Comparison of ENCODE assay signal across 2 cellular contexts in the genomic region with DNA sequence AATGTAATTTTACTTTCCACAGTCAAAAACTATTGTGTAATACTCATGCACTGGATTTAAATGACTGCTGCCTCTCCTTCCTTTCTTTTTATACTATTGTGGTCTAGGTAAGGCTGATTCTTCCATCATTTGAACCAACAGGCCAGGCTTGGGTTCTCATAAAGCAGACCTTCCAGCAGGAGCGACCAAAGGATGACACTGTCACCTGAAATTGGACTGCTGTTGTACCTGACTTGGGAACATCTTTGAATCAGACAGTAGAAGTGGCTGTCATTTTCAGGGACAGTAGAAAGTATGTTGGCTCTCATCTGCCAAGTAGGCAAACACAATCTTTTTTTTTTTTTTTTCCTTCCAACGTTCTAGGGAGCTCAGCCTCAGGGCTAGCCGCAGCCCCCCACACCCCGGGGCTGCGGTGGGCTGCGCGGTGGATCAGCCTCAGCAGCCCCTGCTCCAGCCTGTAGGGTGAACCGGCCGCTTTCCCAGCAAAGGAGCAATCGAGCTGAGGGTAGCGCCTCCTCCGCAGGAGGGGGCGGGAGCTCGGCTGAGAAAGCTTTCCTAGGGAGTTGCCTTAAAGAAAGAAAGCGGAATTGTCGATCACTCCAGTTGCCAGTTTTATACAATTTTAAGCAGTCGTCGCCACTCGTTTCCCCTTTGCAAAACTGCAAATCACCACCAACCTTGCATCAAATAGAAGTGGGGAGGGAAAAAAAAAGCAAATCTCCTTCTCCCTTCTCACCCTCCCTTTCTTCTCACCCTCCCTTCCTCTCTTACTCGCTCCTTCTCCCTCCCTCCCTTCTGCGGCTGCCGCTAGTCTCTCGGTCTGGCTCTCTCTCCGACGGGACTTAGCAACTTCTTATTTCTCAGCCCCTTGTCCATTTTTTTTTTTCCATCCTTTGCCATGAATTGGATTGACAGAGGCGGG.
TF ChIP-seq lines count a peak whose summit lies in the region.

Gene PDE3A, plus strand, starts transcription at position 807 of the 922 bp plus-strand sequence. CDS start 748 bp downstream, outside the sequence.

TF ChIP-seq in A549, 52 proteins besides CTCF, POLR2A, EP300 and RAD21:
- no peak for TF ChIP-seq CBX8 (IDR thresholded peaks at IDR 0.05)
- TF ChIP-seq CEBPB (IDR thresholded peaks at IDR 0.05), result peak; percentile 23 to 39; a peak in 2 of 4 replicates
- TF ChIP-seq MAX (IDR thresholded peaks at IDR 0.05), result 0 out of 2 replicates have a peak, but pooled peaks have one; percentile 24

TF ChIP-seq in HCT116, 20 proteins besides CTCF, POLR2A, EP300 and RAD21:
- no peak for TF ChIP-seq JUND (IDR thresholded peaks at IDR 0.05)
- no peak for TF ChIP-seq ELF1 (IDR thresholded peaks at IDR 0.05; ENCODE audit: borderline replicate concordance, low read depth)
- no peak for TF ChIP-seq EZH2 (IDR thresholded peaks at IDR 0.05)
- TF ChIP-seq ZBTB33 (IDR thresholded peaks at IDR 0.05; ENCODE audit: extremely low read depth, insufficient replicate concordance, low read length), result no peak
- no peak for TF ChIP-seq POLR2AphosphoS5 (IDR thresholded peaks at IDR 0.05; ENCODE audit: low read depth, low read length)
- TF ChIP-seq SIN3A (IDR thresholded peaks at IDR 0.05; ENCODE audit: low read depth), result no peak
- TF ChIP-seq CEBPB (IDR thresholded peaks at IDR 0.05; ENCODE audit: low read depth), result no peak
- no peak for TF ChIP-seq ATF3 (IDR thresholded peaks at IDR 0.05)
- no peak for TF ChIP-seq SRF (IDR thresholded peaks at IDR 0.05; ENCODE audit: low read depth)
- TF ChIP-seq EGR1 (IDR thresholded peaks at IDR 0.05; ENCODE audit: low read depth), result peak; percentile 57
- TF ChIP-seq MAX (IDR thresholded peaks at IDR 0.05), result 0 out of 2 replicates have a peak, but pooled peaks have one; percentile 12
- no peak for TF ChIP-seq SP1 (IDR thresholded peaks at IDR 0.05; ENCODE audit: low read depth)
- no peak for TF ChIP-seq REST (IDR thresholded peaks at IDR 0.05; ENCODE audit: low read depth)
